ENCODE assay signal across 23 cellular contexts in the genomic region with DNA sequence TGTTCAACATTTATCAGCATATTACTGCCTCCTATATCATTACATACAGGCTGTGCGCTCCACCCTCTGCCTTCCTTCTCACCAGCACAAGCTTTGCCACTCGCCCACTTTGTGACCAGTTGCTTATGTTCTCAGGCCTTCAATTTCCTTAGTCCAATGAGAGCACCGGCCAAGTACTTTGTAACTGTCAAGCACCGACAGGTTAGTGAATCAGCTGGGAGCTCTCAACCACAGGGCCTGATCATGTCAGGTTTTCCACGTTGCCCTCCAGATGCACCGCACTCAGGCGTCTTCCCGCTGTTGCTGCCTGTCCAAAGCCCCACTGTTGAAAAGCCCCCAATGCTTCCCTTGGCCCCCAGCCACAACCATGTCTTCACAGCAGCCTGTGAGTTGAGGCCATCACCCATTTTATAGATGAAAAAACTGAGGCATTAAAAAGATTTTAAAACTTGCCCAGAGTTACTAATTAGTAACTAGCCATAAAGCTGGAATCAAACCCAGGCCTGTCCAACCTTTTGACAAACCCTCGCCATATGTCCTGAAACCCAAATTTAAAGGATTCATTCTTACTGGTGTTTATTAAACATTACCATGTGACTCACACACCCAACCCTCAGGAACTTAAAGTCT.
"Had no signal": no experiment of that assay in that cellular context is flagged by ENCODE, and none has a peak within 500 bp of the region (broad histone marks: within the 10 kb centered on the region; RNA-seq: fewer than 3 reads in every experiment).

No MANE protein-coding gene starts in this region.

- H3K27me3 ChIP-seq: gastrocnemius medialis, right atrium auricular region, thyroid gland had no signal

- H3K79me2 ChIP-seq: parathyroid adenoma had no signal

- H2AFZ ChIP-seq: parathyroid adenoma had no signal

- H3K9me3 ChIP-seq: gastrocnemius medialis, neutrophil, prostate gland, right atrium auricular region, stomach, thyroid gland had no signal

- H3K27ac ChIP-seq: epithelial cell of prostate, gastrocnemius medialis, neutrophil, parathyroid adenoma, prostate gland, right atrium auricular region, stomach, thyroid gland had no signal

- H3K4me3 ChIP-seq: gastrocnemius medialis, lung, prostate gland, right atrium auricular region, stomach, thyroid gland had no signal

- FAIRE-seq: colon, keratinocyte, urothelium cell line had no signal

- H3K9ac ChIP-seq: parathyroid adenoma had no signal

- H3K4me1 ChIP-seq: parathyroid adenoma, prostate gland had no signal

- ATAC-seq: esophagus mucosa; gastrocnemius medialis; left lobe of liver; natural killer cell; sciatic nerve; stimulated activated effector memory CD8-positive, alpha-beta T cell treated with anti-CD3 and anti-CD28 coated beads, Interleukin-12 subunit alpha, Interleukin-12 subunit beta, amount 100 ng/mL, for 72 hours had no signal

- DNase-seq: effector CD8-positive, alpha-beta T cell; foreskin fibroblast; gastrocnemius medialis; natural killer cell; stimulated activated CD4-positive, alpha-beta T cell treated with anti-CD3 and anti-CD28 coated beads, Interleukin-2, amount 100 ng/mL, for 24 hours; stimulated activated CD4-positive, alpha-beta T cell treated with anti-CD3 and anti-CD28 coated beads, Interleukin-4, amount 100 ng/mL, for 24 hours; stimulated activated naive CD4-positive, alpha-beta T cell treated with Interleukin-2 at 50 U/mL for 16 hours; stomach; thyroid gland; trophoblast cell had no signal

- H3K36me3 ChIP-seq: gastrocnemius medialis, neutrophil, prostate gland, right atrium auricular region, stomach, thyroid gland had no signal
